ENCODE assay signal across 18 cellular contexts in genomic region chr4:138344064-138344463, GRCh38.
"Had no signal": no experiment of that assay in that cellular context is flagged by ENCODE, and none has a peak within 500 bp of the region (broad histone marks: within the 10 kb centered on the region; RNA-seq: fewer than 3 reads in every experiment).

No MANE protein-coding gene starts in this region.

- H3K27ac Mint-ChIP-seq: activated CD4-positive, alpha-beta T cell treated with anti-CD3 and anti-CD28 coated beads for 36 hours; activated CD8-positive, alpha-beta T cell treated with anti-CD3 and anti-CD28 coated beads for 36 hours; activated naive CD8-positive, alpha-beta T cell treated with anti-CD3 and anti-CD28 coated beads, Interleukin-2, amount 50 U/mL, for 24 hours; activated T-helper 1 cell treated with anti-CD3 and anti-CD28 coated beads, Interleukin-12 subunit alpha, Interleukin-12 subunit beta, Interleukin-2, Interleukin-4 antibody, amounts not matched to agents 30 ng/mL and 10 ng/mL and 1 ng/mL, durations not matched to agents 14 hours and 24 hours and 36 hours; naive thymus-derived CD4-positive, alpha-beta T cell; progenitor cell of endocrine pancreas had no signal

- H3K9me3 Mint-ChIP-seq: activated CD8-positive, alpha-beta T cell treated with anti-CD3 and anti-CD28 coated beads for 36 hours; activated naive CD8-positive, alpha-beta T cell treated with anti-CD3 and anti-CD28 coated beads, Interleukin-2, amount 50 U/mL, for 24 hours; activated T-helper 1 cell treated with anti-CD3 and anti-CD28 coated beads, Interleukin-12 subunit alpha, Interleukin-12 subunit beta, Interleukin-2, Interleukin-4 antibody, amounts not matched to agents 30 ng/mL and 10 ng/mL and 1 ng/mL, durations not matched to agents 14 hours and 24 hours and 36 hours had no signal

- H3K4me3 Mint-ChIP-seq: activated CD4-positive, alpha-beta T cell treated with anti-CD3 and anti-CD28 coated beads for 36 hours; activated CD8-positive, alpha-beta T cell treated with anti-CD3 and anti-CD28 coated beads for 36 hours; activated naive CD8-positive, alpha-beta T cell treated with anti-CD3 and anti-CD28 coated beads, Interleukin-2, amount 50 U/mL, for 24 hours; activated T-helper 1 cell treated with anti-CD3 and anti-CD28 coated beads, Interleukin-12 subunit alpha, Interleukin-12 subunit beta, Interleukin-2, Interleukin-4 antibody, amounts not matched to agents 30 ng/mL and 10 ng/mL and 1 ng/mL, durations not matched to agents 14 hours and 24 hours and 36 hours; naive thymus-derived CD4-positive, alpha-beta T cell had no signal

- H3K27ac ChIP-seq: ascending aorta, esophagus squamous epithelium, tibial nerve, vagina had no signal

- H3K4me3 ChIP-seq: ascending aorta, esophagus squamous epithelium, lung, tibial nerve, vagina had no signal

- DNase-seq: activated CD4-positive, alpha-beta T cell treated with anti-CD3 and anti-CD28 coated beads for 36 hours; activated CD8-positive, alpha-beta memory T cell treated with anti-CD3 and anti-CD28 coated beads, Interleukin-2, amount 50 U/mL, for 4 hours; activated CD8-positive, alpha-beta T cell treated with anti-CD3 and anti-CD28 coated beads for 36 hours; activated naive CD4-positive, alpha-beta T cell treated with Interleukin-2 at 50 U/mL for 16 hours; activated naive CD8-positive, alpha-beta T cell treated with anti-CD3 and anti-CD28 coated beads, Interleukin-2, amount 50 U/mL, for 24 hours; esophagus squamous epithelium; foreskin fibroblast; left colon; naive thymus-derived CD4-positive, alpha-beta T cell; nucleus accumbens; right cardiac atrium; small intestine had no signal

- H3K27me3 ChIP-seq: ascending aorta, esophagus squamous epithelium, tibial nerve, vagina had no signal

- H3K36me3 ChIP-seq: ascending aorta, esophagus squamous epithelium, tibial nerve, vagina had no signal

- H3K9me3 ChIP-seq: ascending aorta, esophagus squamous epithelium, tibial nerve, vagina had no signal

- ATAC-seq: activated CD4-positive, alpha-beta T cell treated with anti-CD3 and anti-CD28 coated beads for 36 hours; activated CD8-positive, alpha-beta T cell treated with anti-CD3 and anti-CD28 coated beads for 36 hours; activated naive CD8-positive, alpha-beta T cell treated with anti-CD3 and anti-CD28 coated beads, Interleukin-2, amount 50 U/mL, for 24 hours; left colon; naive thymus-derived CD4-positive, alpha-beta T cell; right cardiac atrium had no signal

- H3K4me1 ChIP-seq: ascending aorta, esophagus squamous epithelium, tibial nerve, vagina had no signal

- H3K27me3 Mint-ChIP-seq: activated CD4-positive, alpha-beta T cell treated with anti-CD3 and anti-CD28 coated beads for 36 hours; activated CD8-positive, alpha-beta T cell treated with anti-CD3 and anti-CD28 coated beads for 36 hours; activated naive CD8-positive, alpha-beta T cell treated with anti-CD3 and anti-CD28 coated beads, Interleukin-2, amount 50 U/mL, for 24 hours; naive thymus-derived CD4-positive, alpha-beta T cell; progenitor cell of endocrine pancreas had no signal

- H3K36me3 Mint-ChIP-seq: naive thymus-derived CD4-positive, alpha-beta T cell had no signal
